In genomic region chr18:55906533-55906932, GRCh38 we compare ENCODE assay signal across 20 cellular contexts.
DNase-seq lines count a peak whose midpoint lies in the region; ATAC-seq and TF ChIP-seq lines count a peak whose summit lies in the region.
"Had no signal": no experiment of that assay in that cellular context is flagged by ENCODE, and none has a peak within 500 bp of the region (broad histone marks: within the 10 kb centered on the region; RNA-seq: fewer than 3 reads in every experiment).

No MANE protein-coding gene starts in this region.

- no peaks in the 10 kb centered on the region for H3K79me2 ChIP-seq in SK-N-SH (ENCODE audit: insufficient read depth)

- ATAC-seq in right cardiac atrium (no peak), foreskin keratinocyte (peak; percentile 80)
- no peak for ATAC-seq in natural killer cell treated with Interleukin-12 subunit alpha and Interleukin-12 subunit beta and Interleukin-15 and Interleukin-18, amount 100 ng/mL, for 72 hours
- ATAC-seq in naive thymus-derived CD8-positive, alpha-beta T cell, result no peak
- ATAC-seq: GM12878 had no signal

- intact Hi-C loops in left ventricle myocardium inferior (cut with micrococcal nuclease) (no loop called here), right cardiac atrium (cut with DNase I) (no loop called here)

- DNase-seq in left ventricle myocardium inferior (no peak), right cardiac atrium (no peak), SJSA1 (ENCODE audit: low read depth in 1 of 2, low spot score in 2 of 2) (peak in 1 of 2 experiments; percentile 33), foreskin keratinocyte (peak in 1 of 2 donors; percentile 53), SK-N-SH (no peak)
- DNase-seq in stimulated activated naive CD4-positive, alpha-beta T cell (lab: John Stamatoyannopoulos, UW), result no peak
- no peak for DNase-seq in natural killer cell treated with Interleukin-12 subunit alpha and Interleukin-12 subunit beta and Interleukin-15 and Interleukin-18, amount 100 ng/mL, for 72 hours (ENCODE audit: low spot score)
- DNase-seq in naive thymus-derived CD8-positive, alpha-beta T cell, result no peak
- DNase-seq: C1 segment of cervical spinal cord, DMS79 treated with DMSO at 0.1 percent for 48 hours, GDM1, H7, NCI-H1436 treated with DMSO at 0.1 percent for 48 hours, NCI-H2029 treated with DMSO at 0.1 percent for 48 hours, NCI-H2171 treated with DMSO at 0.1 percent for 48 hours, NCI-H82, Peyer's patch, SHP77 had no signal

- H3K4me1 ChIP-seq in left ventricle myocardium inferior, result peaks cover 16% of the 10 kb centered on the region
- H3K4me1 ChIP-seq in right cardiac atrium (ENCODE audit: control insufficient read depth, insufficient read depth, low read length), result no peaks in the 10 kb centered on the region
- H3K4me1 ChIP-seq in SJSA1 (replicated peaks), result peaks cover 49% of the 10 kb centered on the region
- peaks cover 10% of the 10 kb centered on the region for H3K4me1 ChIP-seq in foreskin keratinocyte
- peaks cover 0 to 5% of the 10 kb centered on the region in 2 experiments; a peak in 2 of 4 replicates for H3K4me1 ChIP-seq in SK-N-SH (ENCODE audit: control insufficient read depth in 1 of 2, insufficient read depth in 2 of 2, low read depth in 1 of 2, low read length in 1 of 2)
- H3K4me1 ChIP-seq: Peyer's patch had no signal

- 52% methylated on average over 2 of the region's 2 CpGs for WGBS in right cardiac atrium
- 62% methylated on average over 2 of the region's 2 CpGs for WGBS in SK-N-SH (ENCODE audit: low lambda C conversion rate)

- H3K9ac ChIP-seq in SK-N-SH, result no peak overlapping the region

- H3K27ac ChIP-seq in left ventricle myocardium inferior (replicated peaks) (peak overlapping the region; percentile 65), right cardiac atrium (ENCODE audit: low read length) (no peak overlapping the region), SJSA1 (peak overlapping the region; percentile 77), foreskin keratinocyte (no peak overlapping the region), SK-N-SH (ENCODE audit: low read depth in 2 of 2, low read length in 1 of 2) (no peak overlapping the region)
- H3K27ac ChIP-seq: Peyer's patch had no signal

- POLR2A ChIA-PET in SK-N-SH (lab: Yijun Ruan, JAX), result no interaction called here
- POLR2A ChIA-PET in naive thymus-derived CD8-positive, alpha-beta T cell (lab: Charles Lee), result no interaction called here

- no peak overlapping the region for H3K4me3 ChIP-seq in left ventricle myocardium inferior
- no peak overlapping the region for H3K4me3 ChIP-seq in right cardiac atrium (ENCODE audit: low read length)
- no peak overlapping the region for H3K4me3 ChIP-seq in SJSA1
- no peak overlapping the region for H3K4me3 ChIP-seq in SK-N-SH (ENCODE audit: low read depth in 2 of 2, low read length in 1 of 2)
- H3K4me3 ChIP-seq: GM12878, Peyer's patch had no signal

- H3K9me3 ChIP-seq in left ventricle myocardium inferior (replicated peaks) (no peaks in the 10 kb centered on the region), right cardiac atrium (ENCODE audit: control insufficient read depth, low read length) (no peaks in the 10 kb centered on the region), SJSA1 (replicated peaks) (no peaks in the 10 kb centered on the region), SK-N-SH (no peaks in the 10 kb centered on the region)
- H3K9me3 ChIP-seq: Peyer's patch had no signal

- no peak for TF ChIP-seq RAD21 in SK-N-SH (IDR thresholded peaks at IDR 0.05; ENCODE audit: low read length)

- H3K27ac Mint-ChIP-seq in natural killer cell treated with Interleukin-12 subunit alpha and Interleukin-12 subunit beta and Interleukin-15 and Interleukin-18, amount 100 ng/mL, for 72 hours, result no peak overlapping the region
- H3K27ac Mint-ChIP-seq in naive thymus-derived CD8-positive, alpha-beta T cell, result no peak overlapping the region

- peaks cover 4% of the 10 kb centered on the region for H3K9me3 Mint-ChIP-seq in natural killer cell treated with Interleukin-12 subunit alpha and Interleukin-12 subunit beta and Interleukin-15 and Interleukin-18, amount 100 ng/mL, for 72 hours
- H3K9me3 Mint-ChIP-seq in naive thymus-derived CD8-positive, alpha-beta T cell, result peaks cover 0 to 11% (median 0%) of the 10 kb centered on the region in 9 donors

- no peak for TF ChIP-seq EP300 in SK-N-SH (IDR thresholded peaks at IDR 0.05; ENCODE audit: borderline replicate concordance in 1 of 2, low read depth in 1 of 2, low read length in 1 of 2)

- H3K36me3 ChIP-seq in left ventricle myocardium inferior (no peaks in the 10 kb centered on the region), SJSA1 (no peaks in the 10 kb centered on the region), SK-N-SH (replicated peaks in 1 of 2; ENCODE audit: control insufficient read depth in 1 of 2, insufficient read depth in 2 of 2, low read length in 1 of 2) (no peaks in the 10 kb centered on the region)
- H3K36me3 ChIP-seq: Peyer's patch had no signal

- H4K20me1 ChIP-seq in SK-N-SH (ENCODE audit: insufficient read depth), result no peaks in the 10 kb centered on the region

- H3K36me3 Mint-ChIP-seq in natural killer cell treated with Interleukin-12 subunit alpha and Interleukin-12 subunit beta and Interleukin-15 and Interleukin-18, amount 100 ng/mL, for 72 hours, result no peaks in the 10 kb centered on the region
- H3K36me3 Mint-ChIP-seq in naive thymus-derived CD8-positive, alpha-beta T cell, result no peaks in the 10 kb centered on the region
- H3K36me3 Mint-ChIP-seq: IgD-negative memory B cell had no signal

- H3F3A ChIP-seq in SK-N-SH (replicated peaks; ENCODE audit: insufficient read depth), result no peaks in the 10 kb centered on the region

- H3K4me3 Mint-ChIP-seq in natural killer cell treated with Interleukin-12 subunit alpha and Interleukin-12 subunit beta and Interleukin-15 and Interleukin-18, amount 100 ng/mL, for 72 hours, result no peak overlapping the region
- H3K4me3 Mint-ChIP-seq in naive thymus-derived CD8-positive, alpha-beta T cell, result no peak overlapping the region

- no peaks in the 10 kb centered on the region for H3K4me1 Mint-ChIP-seq in natural killer cell treated with Interleukin-12 subunit alpha and Interleukin-12 subunit beta and Interleukin-15 and Interleukin-18, amount 100 ng/mL, for 72 hours (ENCODE audit: low read depth in 2 of 2)
- H3K4me1 Mint-ChIP-seq in naive thymus-derived CD8-positive, alpha-beta T cell, result peaks cover 0 to 13% (median 0%) of the 10 kb centered on the region in 4 donors

- H3K4me2 ChIP-seq in SK-N-SH, result no peak overlapping the region

- H3K9me2 ChIP-seq in SK-N-SH, result peaks cover 3% of the 10 kb centered on the region; the same call in 1 of the 2 replicates

- no peak overlapping the region for H2AFZ ChIP-seq in SK-N-SH (ENCODE audit: low read depth)

- CTCF ChIA-PET in SK-N-SH (lab: Yijun Ruan, JAX), result no interaction called here

- H3K27me3 ChIP-seq in left ventricle myocardium inferior (ENCODE audit: low read depth), result no peaks in the 10 kb centered on the region
- H3K27me3 ChIP-seq in right cardiac atrium (ENCODE audit: control insufficient read depth, insufficient read depth), result no peaks in the 10 kb centered on the region
- no peaks in the 10 kb centered on the region for H3K27me3 ChIP-seq in SJSA1 (replicated peaks)
- no peaks in the 10 kb centered on the region for H3K27me3 ChIP-seq in foreskin keratinocyte
- H3K27me3 ChIP-seq in SK-N-SH (ENCODE audit: insufficient read depth), result no peaks in the 10 kb centered on the region
- H3K27me3 ChIP-seq: Peyer's patch had no signal

- TF ChIP-seq CTCF in left ventricle myocardium inferior (IDR thresholded peaks at IDR 0.05; ENCODE audit: borderline replicate concordance) (no peak), foreskin keratinocyte (conservative IDR thresholded peaks at IDR 0.05) (no peak), SK-N-SH (IDR thresholded peaks at IDR 0.05) (no peak)

- no peaks in the 10 kb centered on the region for H3K27me3 Mint-ChIP-seq in natural killer cell treated with Interleukin-12 subunit alpha and Interleukin-12 subunit beta and Interleukin-15 and Interleukin-18, amount 100 ng/mL, for 72 hours
- H3K27me3 Mint-ChIP-seq in naive thymus-derived CD8-positive, alpha-beta T cell, result no peaks in the 10 kb centered on the region

TF ChIP-seq in SK-N-SH, 30 proteins besides CTCF, POLR2A, EP300 and RAD21 (continues in another document):
- TF ChIP-seq EZH2phosphoT487 (IDR thresholded peaks at IDR 0.05; ENCODE audit: borderline replicate concordance, low read depth), result no peak
- no peak for TF ChIP-seq MXI1 (IDR thresholded peaks at IDR 0.05; ENCODE audit: low read depth, low read length)
- no peak for TF ChIP-seq REST (IDR thresholded peaks at IDR 0.05; ENCODE audit: low read depth, low read length)

Comparison
In these comparisons a context has a peak if more than half of its experiments do, and no peak if none do; other contexts are left out.
1. H3K27ac ChIP-seq: peak in left ventricle myocardium inferior (single experiment) and SJSA1 (single experiment); none in right cardiac atrium (single experiment), foreskin keratinocyte (single experiment) and SK-N-SH (0 of 2).